Comparison of ENCODE assay signal across 7 cellular contexts in genomic region chr11:66745356-66746235, GRCh38. TPM values are rescaled to one million over a fixed set of nuclear protein-coding genes. Genes with fewer than 3 reads are reported as not detected.
DNase-seq lines count a peak whose midpoint lies in the region; ATAC-seq and TF ChIP-seq lines count a peak whose summit lies in the region.

No MANE protein-coding gene starts in this region.

- H3K9me3 Mint-ChIP-seq in activated naive CD8-positive, alpha-beta T cell treated with anti-CD3 and anti-CD28 coated beads for 36 hours: peaks cover 6% of the 10 kb centered on the region

- no peak overlapping the region for H2AFZ ChIP-seq in OCI-LY1 (ENCODE audit: low read length)

- H3K4me3 Mint-ChIP-seq in activated naive CD8-positive, alpha-beta T cell treated with anti-CD3 and anti-CD28 coated beads for 36 hours: peak overlapping the region; percentile 94

- H4K20me1 ChIP-seq in OCI-LY1 (ENCODE audit: insufficient read depth, low read length): no peaks in the 10 kb centered on the region

- H3K27ac Mint-ChIP-seq in activated naive CD8-positive, alpha-beta T cell treated with anti-CD3 and anti-CD28 coated beads for 36 hours: no peak overlapping the region

- DNase-seq in activated naive CD8-positive, alpha-beta T cell treated with anti-CD3 and anti-CD28 coated beads for 36 hours: peak; percentile 44
- DNase-seq in stimulated activated CD4-positive, alpha-beta T cell treated with anti-CD3 and anti-CD28 coated beads, Interleukin-12 subunit alpha, Interleukin-12 subunit beta, amount 100 ng/mL, for 24 hours (ENCODE audit: low read depth in 2 of 2): peak; percentile 11 to 37

- no peak for TF ChIP-seq CTCF in OCI-LY1 (IDR thresholded peaks at IDR 0.05; ENCODE audit: low read length)

- H3K27me3 ChIP-seq in OCI-LY1 (ENCODE audit: insufficient read depth, low read length) (no peaks in the 10 kb centered on the region), iPS-15b (ENCODE audit: control insufficient read depth, insufficient read depth, low read length) (no peaks in the 10 kb centered on the region)

- H3K36me3 Mint-ChIP-seq in activated naive CD8-positive, alpha-beta T cell treated with anti-CD3 and anti-CD28 coated beads for 36 hours: peaks cover 2% of the 10 kb centered on the region

- H3K27me3 Mint-ChIP-seq in activated naive CD8-positive, alpha-beta T cell treated with anti-CD3 and anti-CD28 coated beads for 36 hours: no peaks in the 10 kb centered on the region

- H3K27ac ChIP-seq in OCI-LY1 (ENCODE audit: low read depth, low read length, poor library complexity, severe bottlenecking): peak overlapping the region; percentile 58

- peak; percentile 20 for ATAC-seq in GM18517 (IDR thresholded peaks at IDR 0.05; ENCODE audit: unreplicated experiment)
- ATAC-seq in HG02943 (IDR thresholded peaks at IDR 0.05; ENCODE audit: low read depth, unreplicated experiment): peak; percentile 45
- ATAC-seq in GM18861 (IDR thresholded peaks at IDR 0.05; ENCODE audit: unreplicated experiment): no peak

- peaks cover 9% of the 10 kb centered on the region for H3K4me1 Mint-ChIP-seq in activated naive CD8-positive, alpha-beta T cell treated with anti-CD3 and anti-CD28 coated beads for 36 hours

- H3K9me3 ChIP-seq in OCI-LY1 (ENCODE audit: low read length) (peaks cover 7% of the 10 kb centered on the region; the same call in 1 of the 2 replicates), iPS-15b (ENCODE audit: control insufficient read depth, insufficient read depth, low read length) (no peaks in the 10 kb centered on the region)

- no peaks in the 10 kb centered on the region for H3K9me2 ChIP-seq in OCI-LY1 (ENCODE audit: low read depth, low read length)

- H3K36me3 ChIP-seq in OCI-LY1 (ENCODE audit: insufficient read depth, low read length): no peaks in the 10 kb centered on the region; the same call in 1 of the 2 replicates
- no peaks in the 10 kb centered on the region for H3K36me3 ChIP-seq in iPS-15b (ENCODE audit: control insufficient read depth, insufficient read depth, low read length)

- H3K4me3 ChIP-seq in OCI-LY1 (ENCODE audit: low read depth, low read length, poor library complexity, severe bottlenecking): peak overlapping the region; percentile 74
- peak overlapping the region; percentile 96 for H3K4me3 ChIP-seq in iPS-15b (ENCODE audit: low read depth, low read length)

- no peaks in the 10 kb centered on the region for H3F3A ChIP-seq in OCI-LY1 (ENCODE audit: insufficient read depth, low read length)

- 0 out of 2 replicates have a peak, but pooled peaks cover 9% of the 10 kb centered on the region for H3K79me2 ChIP-seq in OCI-LY1 (ENCODE audit: insufficient read depth, low read length)

- H3K9ac ChIP-seq in OCI-LY1 (ENCODE audit: low read length) (peak overlapping the region; percentile 72), iPS-15b (ENCODE audit: low read depth, low read length) (peak overlapping the region; percentile 60)

- H3K4me1 ChIP-seq in OCI-LY1 (ENCODE audit: insufficient read depth, low read length, severe bottlenecking) (peaks cover 27% of the 10 kb centered on the region), iPS-15b (ENCODE audit: control insufficient read depth, insufficient read depth, low read length) (peaks cover 3% of the 10 kb centered on the region)

- H3K4me2 ChIP-seq in OCI-LY1 (ENCODE audit: low read length): peak overlapping the region; percentile 59

RNA-seq across cellular contexts. Expression of gene SPTBN2, which starts 16.6 kb away (rescaled TPM):
- total RNA-seq in activated naive CD8-positive, alpha-beta T cell treated with anti-CD3 and anti-CD28 coated beads for 36 hours: 1 to 10 TPM; 1.4 to 1.7 TPM
